In the genomic region with DNA sequence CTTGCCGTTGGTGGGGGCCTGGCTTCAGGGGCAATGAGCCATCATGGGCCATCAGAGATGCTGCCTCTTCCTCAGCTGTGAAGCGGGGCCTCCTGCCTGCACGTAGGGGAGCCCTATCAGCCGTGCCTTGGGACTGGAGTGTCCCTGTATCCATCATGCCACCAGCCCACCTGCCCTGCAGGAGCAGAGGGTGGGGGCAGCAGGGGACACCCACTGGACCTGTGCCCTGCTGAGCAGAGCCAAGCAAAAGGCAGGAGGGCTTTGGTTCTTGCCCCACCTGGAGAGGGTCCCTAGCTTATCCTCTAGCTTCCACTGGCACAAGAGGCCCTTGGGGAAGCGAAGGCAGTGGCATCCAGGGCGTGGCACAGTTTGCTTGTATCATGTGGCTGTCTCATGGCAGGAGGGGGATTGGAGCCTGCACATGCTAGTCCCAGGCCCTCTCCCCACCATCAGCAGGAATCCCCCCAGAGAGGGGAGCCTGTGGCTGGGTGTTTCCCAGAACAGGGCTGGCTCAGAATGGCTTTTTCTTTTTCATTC, we compare ENCODE assay signal across 3 cellular contexts.
TF ChIP-seq lines count a peak whose summit lies in the region.

No MANE protein-coding gene starts in this region.

TF ChIP-seq in A549, 52 proteins besides CTCF, POLR2A, EP300 and RAD21:
- no peak for TF ChIP-seq JUN (IDR thresholded peaks at IDR 0.05)
- TF ChIP-seq SMC3 (IDR thresholded peaks at IDR 0.05): no peak
- TF ChIP-seq FOXS1 (CRISPR knock-in tag; IDR thresholded peaks at IDR 0.05): no peak
- TF ChIP-seq USF2 (IDR thresholded peaks at IDR 0.05): no peak
- no peak for TF ChIP-seq REST (IDR thresholded peaks at IDR 0.05)
- no peak for TF ChIP-seq HOXB5 (CRISPR knock-in tag; IDR thresholded peaks at IDR 0.05)
- TF ChIP-seq CEBPB (IDR thresholded peaks at IDR 0.05): no peak
- TF ChIP-seq FOSL2 (IDR thresholded peaks at IDR 0.05): no peak
- TF ChIP-seq FOSL2 (CRISPR knock-in tag; IDR thresholded peaks at IDR 0.05): no peak
- TF ChIP-seq, protein P1, sequence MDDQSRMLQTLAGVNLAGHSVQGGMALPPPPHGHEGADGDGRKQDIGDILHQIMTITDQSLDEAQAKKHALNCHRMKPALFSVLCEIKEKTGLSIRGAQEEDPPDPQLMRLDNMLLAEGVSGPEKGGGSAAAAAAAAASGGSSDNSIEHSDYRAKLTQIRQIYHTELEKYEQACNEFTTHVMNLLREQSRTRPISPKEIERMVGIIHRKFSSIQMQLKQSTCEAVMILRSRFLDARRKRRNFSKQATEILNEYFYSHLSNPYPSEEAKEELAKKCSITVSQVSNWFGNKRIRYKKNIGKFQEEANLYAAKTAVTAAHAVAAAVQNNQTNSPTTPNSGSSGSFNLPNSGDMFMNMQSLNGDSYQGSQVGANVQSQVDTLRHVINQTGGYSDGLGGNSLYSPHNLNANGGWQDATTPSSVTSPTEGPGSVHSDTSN (IDR thresholded peaks at IDR 0.05): no peak
- TF ChIP-seq EHMT2 (IDR thresholded peaks at IDR 0.05; ENCODE audit: low read depth): no peak
- TF ChIP-seq ZC3H11A (IDR thresholded peaks at IDR 0.05): no peak

TF ChIP-seq in HepG2, 621 proteins besides CTCF, POLR2A, EP300 and RAD21:
- TF ChIP-seq GPN1 (CRISPR knock-in tag; IDR thresholded peaks at IDR 0.05; ENCODE audit: borderline replicate concordance): no peak
- TF ChIP-seq AKAP8 (CRISPR knock-in tag; IDR thresholded peaks at IDR 0.05): peak; percentile 82

TF ChIP-seq in GM12891, 5 proteins besides CTCF, POLR2A, EP300 and RAD21:
- TF ChIP-seq PAX5 (IDR thresholded peaks at IDR 0.05; ENCODE audit: insufficient read depth, low read length, severe bottlenecking) (no peak), POU2F2 (IDR thresholded peaks at IDR 0.05; ENCODE audit: low read depth, low read length) (no peak), TAF1 (IDR thresholded peaks at IDR 0.05; ENCODE audit: low read depth, low read length) (no peak), POLR2AphosphoS5 (IDR thresholded peaks at IDR 0.05; ENCODE audit: low read depth, low read length) (no peak), SPI1 (IDR thresholded peaks at IDR 0.05; ENCODE audit: low read depth, low read length) (no peak)
TF ChIP-seq in GM12891: peak in this region for 0.
